In the genomic region with DNA sequence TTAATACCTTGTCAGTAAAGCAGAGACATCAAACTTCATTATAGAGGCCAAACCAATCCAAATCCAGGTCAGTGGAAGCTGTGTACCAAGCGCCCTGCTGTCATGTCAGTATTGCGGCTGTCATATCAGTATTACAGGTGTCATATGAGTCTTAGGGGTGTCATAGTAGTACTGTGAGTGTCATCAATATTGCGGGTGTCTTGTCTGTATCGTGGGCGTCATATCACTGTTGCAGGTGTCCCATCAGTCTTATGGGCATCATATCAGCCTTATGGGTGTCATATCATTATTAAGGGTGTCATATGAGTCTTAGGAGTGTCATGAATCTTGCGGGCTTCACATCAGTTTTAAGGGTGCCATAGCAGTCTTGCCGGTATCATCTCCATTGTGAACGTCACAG, we compare ENCODE assay signal across 14 cellular contexts. TPM values are rescaled to one million over a fixed set of nuclear protein-coding genes. Genes with fewer than 3 reads are reported as not detected.
A peak's percentile ranks its signal among the peaks of the same experiment; 100 is the strongest.
DNase-seq lines count a peak whose midpoint lies in the region; ATAC-seq and TF ChIP-seq lines count a peak whose summit lies in the region.
"Had no signal": no experiment of that assay in that cellular context is flagged by ENCODE, and none has a peak within 500 bp of the region (broad histone marks: within the 10 kb centered on the region; RNA-seq: fewer than 3 reads in every experiment).

No MANE protein-coding gene starts in this region.

- no peaks in the 10 kb centered on the region for H3K36me3 ChIP-seq in upper lobe of right lung
- H3K36me3 ChIP-seq: pancreas had no signal

- peak overlapping the region; percentile 92 for H3K27ac ChIP-seq in upper lobe of right lung

- no peaks in the 10 kb centered on the region for H3K27me3 ChIP-seq in upper lobe of right lung
- H3K27me3 ChIP-seq: pancreas had no signal

- peak overlapping the region; percentile 88 for H3K4me3 Mint-ChIP-seq in stimulated activated naive CD8-positive, alpha-beta T cell treated with anti-CD3 and anti-CD28 coated beads, Interleukin-15, Interleukin-2, amounts not matched to agents 100 ng/mL and 50 ng/mL, for 24 hours
- H3K4me3 Mint-ChIP-seq in T-cell, result peak overlapping the region; percentile 88 to 97 (median 95)
- peak overlapping the region; percentile 23 to 95 (median 86) for H3K4me3 Mint-ChIP-seq in brain

- H3K4me3 ChIP-seq in upper lobe of right lung, result no peak overlapping the region

- no peak for ATAC-seq in stimulated activated naive CD8-positive, alpha-beta T cell treated with anti-CD3 and anti-CD28 coated beads, Interleukin-15, Interleukin-2, amounts not matched to agents 100 U/mL and 50 U/mL, for 24 hours
- ATAC-seq in T-cell (replicated peaks in 1 of 4) (no peak), upper lobe of right lung (no peak), GM18511 (IDR thresholded peaks at IDR 0.05; ENCODE audit: unreplicated experiment) (no peak)

- DNase-seq in stimulated activated naive CD8-positive, alpha-beta T cell treated with anti-CD3 and anti-CD28 coated beads, Interleukin-15, Interleukin-2, amounts not matched to agents 100 U/mL and 50 U/mL, for 24 hours, result no peak
- DNase-seq in T-cell, result no peak
- no peak for DNase-seq in upper lobe of right lung
- no peak for DNase-seq in activated gamma-delta T cell treated with Interleukin-2 at 50 U/mL for 16 hours
- DNase-seq in AML-193 (lab: John Stamatoyannopoulos, UW), result no peak
- DNase-seq: GF-D8; NK-92 treated with Interleukin-12 subunit alpha and Interleukin-12 subunit beta, amount 100 ng/mL, for 24 hours; pancreas had no signal

- peaks cover 16% of the 10 kb centered on the region for H3K27me3 Mint-ChIP-seq in stimulated activated naive CD8-positive, alpha-beta T cell treated with anti-CD3 and anti-CD28 coated beads, Interleukin-15, Interleukin-2, amounts not matched to agents 100 ng/mL and 50 ng/mL, for 24 hours
- H3K27me3 Mint-ChIP-seq in T-cell (peaks cover 2 to 8% of the 10 kb centered on the region in 2 donors), brain (peaks cover 16% of the 10 kb centered on the region)

- CTCF ChIA-PET in T-cell (lab: Charles Lee), result no interaction called here

- TF ChIP-seq CTCF in brain (conservative IDR thresholded peaks at IDR 0.05) (no peak), upper lobe of right lung (IDR thresholded peaks at IDR 0.05) (no peak)

- peaks cover 18% of the 10 kb centered on the region for H3K4me1 Mint-ChIP-seq in stimulated activated naive CD8-positive, alpha-beta T cell treated with anti-CD3 and anti-CD28 coated beads, Interleukin-15, Interleukin-2, amounts not matched to agents 100 ng/mL and 50 ng/mL, for 24 hours (ENCODE audit: low read depth)
- H3K4me1 Mint-ChIP-seq in T-cell (peaks cover 13 to 19% (median 14%) of the 10 kb centered on the region in 3 donors), brain (peaks cover 17% of the 10 kb centered on the region)

- H3K27ac Mint-ChIP-seq in stimulated activated naive CD8-positive, alpha-beta T cell treated with anti-CD3 and anti-CD28 coated beads, Interleukin-15, Interleukin-2, amounts not matched to agents 100 ng/mL and 50 ng/mL, for 24 hours, result no peak overlapping the region
- H3K27ac Mint-ChIP-seq in T-cell (peak overlapping the region; percentile 23 to 94), brain (peak overlapping the region in 1 of 5 experiments; percentile 96)

- POLR2A ChIA-PET in T-cell (lab: Charles Lee), result no interaction called here

- H3K9me3 ChIP-seq in upper lobe of right lung, result no peaks in the 10 kb centered on the region
- H3K9me3 ChIP-seq: pancreas had no signal

- H3K4me1 ChIP-seq in upper lobe of right lung, result peaks cover 8% of the 10 kb centered on the region

- H3K9me3 Mint-ChIP-seq in stimulated activated naive CD8-positive, alpha-beta T cell treated with anti-CD3 and anti-CD28 coated beads, Interleukin-15, Interleukin-2, amounts not matched to agents 100 ng/mL and 50 ng/mL, for 24 hours, result no peaks in the 10 kb centered on the region
- H3K9me3 Mint-ChIP-seq in T-cell, result no peaks in the 10 kb centered on the region
- H3K9me3 Mint-ChIP-seq in brain, result peaks cover 0 to 10% (median 3%) of the 10 kb centered on the region in 5 experiments

- intact Hi-C loops in upper lobe of right lung (cut with DNase I), result no loop called here

- H3K36me3 Mint-ChIP-seq in stimulated activated naive CD8-positive, alpha-beta T cell treated with anti-CD3 and anti-CD28 coated beads, Interleukin-15, Interleukin-2, amounts not matched to agents 100 ng/mL and 50 ng/mL, for 24 hours (ENCODE audit: low read depth), result no peaks in the 10 kb centered on the region
- H3K36me3 Mint-ChIP-seq in T-cell, result peaks cover 2% of the 10 kb centered on the region
- H3K36me3 Mint-ChIP-seq in brain, result no peaks in the 10 kb centered on the region

RNA-seq across cellular contexts. Expression of a gene that starts 6.0 kb away (rescaled TPM):
- total RNA-seq in T-cell, result not detected
- polyA plus RNA-seq in brain (ENCODE audit: insufficient read depth, low read depth, low replicate concordance), result not detected
- total RNA-seq in upper lobe of right lung, result not detected
- total RNA-seq: glomerular endothelial cell, pancreas, smooth muscle cell, subcutaneous adipose tissue had no signal
- polyA plus RNA-seq: pancreas, smooth muscle cell had no signal
